Comparison of ENCODE assay signal across 27 cellular contexts in genomic region chr4:113086172-113086695, GRCh38. TPM values are rescaled to one million over a fixed set of nuclear protein-coding genes. Genes with fewer than 3 reads are reported as not detected.
DNase-seq lines count a peak whose midpoint lies in the region; ATAC-seq and TF ChIP-seq lines count a peak whose summit lies in the region.
"Had no signal": no experiment of that assay in that cellular context is flagged by ENCODE, and none has a peak within 500 bp of the region (broad histone marks: within the 10 kb centered on the region; RNA-seq: fewer than 3 reads in every experiment).

No MANE protein-coding gene starts in this region.

- intact Hi-C loops in right lobe of liver (cut with DNase I): no loop called here

- H3K9me3 ChIP-seq in Loucy (ENCODE audit: insufficient read depth, low read depth, low read length) (no peaks in the 10 kb centered on the region), right lobe of liver (no peaks in the 10 kb centered on the region)
- H3K9me3 ChIP-seq: SK-N-SH, spleen, thoracic aorta, vagina had no signal

- H3K9me3 Mint-ChIP-seq in GM23338 (no peaks in the 10 kb centered on the region), mesothelial cell of epicardium (no peaks in the 10 kb centered on the region)
- H3K9me3 Mint-ChIP-seq in activated T-cell treated with anti-CD3 and anti-CD28 coated beads, Interleukin-2, amount 50 U/mL, for 4 hours: no peaks in the 10 kb centered on the region
- H3K9me3 Mint-ChIP-seq: activated naive CD4-positive, alpha-beta T cell treated with anti-CD3 and anti-CD28 coated beads, Interleukin-2, amount 50 U/mL, for 24 hours; activated T-helper 1 cell treated with anti-CD3 and anti-CD28 coated beads, Interleukin-12 subunit alpha, Interleukin-12 subunit beta, Interleukin-2, Interleukin-4 antibody, amounts not matched to agents 30 ng/mL and 10 ng/mL and 1 ng/mL, durations not matched to agents 14 hours and 24 hours and 36 hours; central memory CD8-positive, alpha-beta T cell; naive thymus-derived CD8-positive, alpha-beta T cell had no signal

- DNase-seq in GM23338 (ENCODE audit: low spot score) (no peak), astrocyte of the hippocampus (ENCODE audit: low read depth, low spot score) (peak; percentile 28), right lobe of liver (no peak), mesothelial cell of epicardium (ENCODE audit: low spot score in 2 of 2, unreplicated experiment in 2 of 2) (no peak), NAMALWA (ENCODE audit: low spot score) (no peak)
- no peak for DNase-seq in activated T-cell treated with anti-CD3 and anti-CD28 coated beads, Interleukin-2, amount 50 U/mL, for 4 hours
- DNase-seq: C1 segment of cervical spinal cord; Calu3; foreskin keratinocyte; left cardiac atrium; naive thymus-derived CD8-positive, alpha-beta T cell; NCI-H1436; NCI-H2171; NCI-H524 treated with DMSO at 0.1 percent for 48 hours; RPMI8226; SK-N-SH; spleen; stimulated activated CD4-positive, alpha-beta T cell treated with anti-CD3 and anti-CD28 coated beads, Interleukin-4, amount 100 ng/mL, for 24 hours; T-helper 17 cell had no signal

- 28% methylated on average over 2 of the region's 2 CpGs for WGBS in right lobe of liver (ENCODE audit: insufficient coverage, low coverage, low lambda C conversion rate, missing lambda C conversion rate)

- H3K27ac ChIP-seq in GM23338 (ENCODE audit: low read depth) (0 out of 2 replicates have a peak overlapping the region, but pooled peaks have one; percentile 45), right lobe of liver (no peak overlapping the region)
- H3K27ac ChIP-seq: foreskin keratinocyte, HL-60, spleen, thoracic aorta, vagina had no signal

- H3K4me2 ChIP-seq in GM23338 (no peak overlapping the region), Loucy (ENCODE audit: low read depth, low read length, poor library complexity, severe bottlenecking) (no peak overlapping the region)
- H3K4me2 ChIP-seq: SK-N-SH had no signal

- no peak overlapping the region for H3K9ac ChIP-seq in Loucy (ENCODE audit: low read depth, low read length, poor library complexity, severe bottlenecking)
- H3K9ac ChIP-seq: SK-N-SH had no signal

- no peaks in the 10 kb centered on the region for H3K36me3 Mint-ChIP-seq in GM23338 (ENCODE audit: low read depth)
- no peaks in the 10 kb centered on the region for H3K36me3 Mint-ChIP-seq in mesothelial cell of epicardium
- no peaks in the 10 kb centered on the region for H3K36me3 Mint-ChIP-seq in activated T-cell treated with anti-CD3 and anti-CD28 coated beads, Interleukin-2, amount 50 U/mL, for 4 hours (ENCODE audit: insufficient read depth)
- H3K36me3 Mint-ChIP-seq: activated naive CD4-positive, alpha-beta T cell treated with anti-CD3 and anti-CD28 coated beads, Interleukin-2, amount 50 U/mL, for 24 hours; naive thymus-derived CD8-positive, alpha-beta T cell had no signal

- H3K27ac Mint-ChIP-seq in GM23338 (peak overlapping the region; percentile 7; the same call in 1 of the 2 replicates), mesothelial cell of epicardium (no peak overlapping the region)
- H3K27ac Mint-ChIP-seq: activated naive CD4-positive, alpha-beta T cell treated with anti-CD3 and anti-CD28 coated beads, Interleukin-2, amount 50 U/mL, for 24 hours; activated T-helper 1 cell treated with anti-CD3 and anti-CD28 coated beads, Interleukin-12 subunit alpha, Interleukin-12 subunit beta, Interleukin-2, Interleukin-4 antibody, amounts not matched to agents 30 ng/mL and 10 ng/mL and 1 ng/mL, durations not matched to agents 14 hours and 24 hours and 36 hours; naive thymus-derived CD8-positive, alpha-beta T cell; T-helper 17 cell had no signal

- peaks cover 5% of the 10 kb centered on the region; the same call in 1 of the 3 replicates for H3K4me1 Mint-ChIP-seq in GM23338
- H3K4me1 Mint-ChIP-seq in mesothelial cell of epicardium: peaks cover 3% of the 10 kb centered on the region
- no peaks in the 10 kb centered on the region for H3K4me1 Mint-ChIP-seq in activated T-cell treated with anti-CD3 and anti-CD28 coated beads, Interleukin-2, amount 50 U/mL, for 4 hours (ENCODE audit: low read depth)
- H3K4me1 Mint-ChIP-seq: activated naive CD4-positive, alpha-beta T cell treated with anti-CD3 and anti-CD28 coated beads, Interleukin-2, amount 50 U/mL, for 24 hours; central memory CD8-positive, alpha-beta T cell; naive thymus-derived CD8-positive, alpha-beta T cell; T-helper 17 cell had no signal

- no peaks in the 10 kb centered on the region for H3K4me1 ChIP-seq in GM23338 (ENCODE audit: insufficient read depth)
- no peaks in the 10 kb centered on the region for H3K4me1 ChIP-seq in Loucy (ENCODE audit: insufficient read depth, low read length, poor library complexity, severe bottlenecking)
- peaks cover 0 to 4% (median 0%) of the 10 kb centered on the region in 4 donors for H3K4me1 ChIP-seq in right lobe of liver
- H3K4me1 ChIP-seq: foreskin keratinocyte, spleen, vagina had no signal

- no peak overlapping the region for H2AFZ ChIP-seq in GM23338
- H2AFZ ChIP-seq in Loucy (ENCODE audit: low read length): 0 out of 2 replicates have a peak overlapping the region, but pooled peaks have one; percentile 61

- no peak for TF ChIP-seq POLR2A in right lobe of liver (IDR thresholded peaks at IDR 0.05)

- H3K79me2 ChIP-seq in GM23338 (replicated peaks; ENCODE audit: insufficient read depth) (no peaks in the 10 kb centered on the region), Loucy (ENCODE audit: insufficient read depth, low read length) (no peaks in the 10 kb centered on the region)

- H3K4me3 Mint-ChIP-seq in GM23338 (no peak overlapping the region), mesothelial cell of epicardium (no peak overlapping the region)
- H3K4me3 Mint-ChIP-seq in activated T-cell treated with anti-CD3 and anti-CD28 coated beads, Interleukin-2, amount 50 U/mL, for 4 hours: no peak overlapping the region
- H3K4me3 Mint-ChIP-seq: activated naive CD4-positive, alpha-beta T cell treated with anti-CD3 and anti-CD28 coated beads, Interleukin-2, amount 50 U/mL, for 24 hours; activated T-helper 1 cell treated with anti-CD3 and anti-CD28 coated beads, Interleukin-12 subunit alpha, Interleukin-12 subunit beta, Interleukin-2, Interleukin-4 antibody, amounts not matched to agents 30 ng/mL and 10 ng/mL and 1 ng/mL, durations not matched to agents 14 hours and 24 hours and 36 hours; central memory CD8-positive, alpha-beta T cell; naive thymus-derived CD8-positive, alpha-beta T cell; T-helper 17 cell had no signal

- TF ChIP-seq CTCF in GM23338 (conservative IDR thresholded peaks at IDR 0.05; ENCODE audit: low read depth in 2 of 2) (no peak), Loucy (conservative IDR thresholded peaks at IDR 0.05; ENCODE audit: low read length) (no peak), right lobe of liver (IDR thresholded peaks at IDR 0.05) (no peak), mesothelial cell of epicardium (IDR thresholded peaks at IDR 0.05; ENCODE audit: unreplicated experiment) (no peak)

- H3K27me3 Mint-ChIP-seq in GM23338 (ENCODE audit: insufficient read depth, low read depth, poor library complexity): no peaks in the 10 kb centered on the region
- no peaks in the 10 kb centered on the region for H3K27me3 Mint-ChIP-seq in mesothelial cell of epicardium (ENCODE audit: low read depth)
- no peaks in the 10 kb centered on the region for H3K27me3 Mint-ChIP-seq in activated T-cell treated with anti-CD3 and anti-CD28 coated beads, Interleukin-2, amount 50 U/mL, for 4 hours (ENCODE audit: low read depth)
- H3K27me3 Mint-ChIP-seq: activated naive CD4-positive, alpha-beta T cell treated with anti-CD3 and anti-CD28 coated beads, Interleukin-2, amount 50 U/mL, for 24 hours; central memory CD8-positive, alpha-beta T cell had no signal

- H3K27me3 ChIP-seq in GM23338 (ENCODE audit: insufficient read depth) (no peaks in the 10 kb centered on the region), Loucy (ENCODE audit: insufficient read depth, low read length, poor library complexity, severe bottlenecking) (no peaks in the 10 kb centered on the region), right lobe of liver (no peaks in the 10 kb centered on the region)
- H3K27me3 ChIP-seq: spleen, vagina had no signal

- H3K4me3 ChIP-seq in GM23338 (no peak overlapping the region), Loucy (ENCODE audit: low read length, poor library complexity, severe bottlenecking) (no peak overlapping the region), right lobe of liver (no peak overlapping the region)
- H3K4me3 ChIP-seq: spleen, thoracic aorta, vagina had no signal

- no peak for ATAC-seq in GM23338
- peak; percentile 42 to 86 (median 64) for ATAC-seq in right lobe of liver
- ATAC-seq in activated T-cell treated with anti-CD3 and anti-CD28 coated beads, Interleukin-2, amount 50 U/mL, for 4 hours: no peak
- ATAC-seq: foreskin keratinocyte; HCT116; left cardiac atrium; naive thymus-derived CD8-positive, alpha-beta T cell; T-helper 17 cell had no signal

- H3K36me3 ChIP-seq in GM23338 (ENCODE audit: insufficient read depth): no peaks in the 10 kb centered on the region
- H3K36me3 ChIP-seq in Loucy (ENCODE audit: insufficient read depth, low read length): no peaks in the 10 kb centered on the region
- no peaks in the 10 kb centered on the region for H3K36me3 ChIP-seq in right lobe of liver
- H3K36me3 ChIP-seq: spleen, thoracic aorta, vagina had no signal

- H3F3A ChIP-seq in GM23338 (replicated peaks; ENCODE audit: low read depth) (no peaks in the 10 kb centered on the region), Loucy (ENCODE audit: low read depth) (no peaks in the 10 kb centered on the region)

- H3K9me2 ChIP-seq in GM23338 (ENCODE audit: insufficient read depth) (no peaks in the 10 kb centered on the region), Loucy (replicated peaks; ENCODE audit: low read depth, low read length) (no peaks in the 10 kb centered on the region)
- H3K9me2 ChIP-seq: SK-N-SH had no signal

- H4K20me1 ChIP-seq in GM23338 (replicated peaks; ENCODE audit: insufficient read depth) (no peaks in the 10 kb centered on the region), Loucy (ENCODE audit: insufficient read depth, low read length, poor library complexity, severe bottlenecking) (no peaks in the 10 kb centered on the region)

TF ChIP-seq in GM23338, 12 proteins besides CTCF, POLR2A, EP300 and RAD21 (continues in another document):
- no peak for TF ChIP-seq NANOG (IDR thresholded peaks at IDR 0.05; ENCODE audit: borderline replicate concordance)

RNA-seq across cellular contexts. Expression of gene ANK2, which starts 36.8 kb away (rescaled TPM):
- total RNA-seq in GM23338 (2014; rRNA removed; shearing (Covaris generic)): 23.8 and 40.4 TPM in 2 replicates
- 7.3 and 7.7 TPM in 2 replicates for polyA plus RNA-seq in GM23338 (2016; fragmentation: Nextera tagmentation; extraction: Ambion mirVana)
- total RNA-seq in right lobe of liver: 1 to 10 TPM in 5 of 6 experiments, under 1 TPM in 1; 0.61 to 1.7 (median 1.1) TPM
- 9.2 to 11.8 TPM (median 10.4 TPM) in 3 replicates for total RNA-seq in mesothelial cell of epicardium
- under 1 TPM; 0.27 to 0.63 (median 0.34) TPM for total RNA-seq in activated T-cell treated with anti-CD3 and anti-CD28 coated beads, Interleukin-2, amount 50 U/mL, for 4 hours
- total RNA-seq: naive thymus-derived CD8-positive, alpha-beta T cell had no signal
- polyA plus RNA-seq: naive thymus-derived CD8-positive, alpha-beta T cell had no signal

Comparison
In these comparisons a context has a peak if more than half of its experiments do, and no peak if none do; other contexts are left out.
1. ATAC-seq: peak in right lobe of liver (4 of 4); none in GM23338 (single experiment) and activated T-cell treated with anti-CD3 and anti-CD28 coated beads, Interleukin-2, amount 50 U/mL, for 4 hours (0 of 2).